9 cellular contexts compared by ENCODE assay signal in the genomic region with DNA sequence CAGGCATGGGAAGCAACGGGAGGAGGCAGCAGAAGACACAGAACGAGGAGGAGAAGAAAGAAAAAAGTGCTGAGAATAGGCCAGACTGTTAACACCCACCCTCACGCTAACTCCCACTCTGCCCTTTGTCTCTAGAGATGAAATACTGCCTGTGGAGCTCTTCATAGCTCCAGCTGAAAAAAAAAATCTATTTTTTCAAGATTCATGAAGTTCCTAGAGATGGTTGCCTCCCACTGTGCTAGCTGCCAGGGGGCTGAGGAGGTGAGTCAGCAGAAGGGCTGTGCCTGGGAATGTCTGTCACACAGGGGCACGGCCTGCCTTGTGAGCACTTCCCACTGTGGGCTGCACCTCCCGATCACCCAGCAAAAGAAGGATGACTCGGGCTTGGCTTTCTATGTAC. TPM values are rescaled to one million over a fixed set of nuclear protein-coding genes. Genes with fewer than 3 reads are reported as not detected.
DNase-seq lines count a peak whose midpoint lies in the region; ATAC-seq and TF ChIP-seq lines count a peak whose summit lies in the region.
"Had no signal": no experiment of that assay in that cellular context is flagged by ENCODE, and none has a peak within 500 bp of the region (broad histone marks: within the 10 kb centered on the region; RNA-seq: fewer than 3 reads in every experiment).

No MANE protein-coding gene starts in this region.

- peak overlapping the region in 40 of 59 donors; percentile 0 to 46 (median 24) for H3K4me3 ChIP-seq in dorsolateral prefrontal cortex

- CTCF ChIA-PET in activated naive CD4-positive, alpha-beta T cell treated with anti-CD3 and anti-CD28 coated beads, Interleukin-2, amount 10 ng/mL, durations not matched to agents 7 days and 5 days (lab: Charles Lee): no interaction called here
- CTCF ChIA-PET in activated CD8-positive, alpha-beta memory T cell treated with anti-CD3 and anti-CD28 coated beads, Interleukin-2, amount 10 ng/mL, durations not matched to agents 7 days and 5 days (lab: Charles Lee): interaction anchor here (1.2 kb wide), 1 partner anchor 29 kb away, joined by 3 read pairs; no protein-coding TSS in a partner anchor

- no peak for DNase-seq in activated naive CD4-positive, alpha-beta T cell treated with anti-CD3 and anti-CD28 coated beads, Interleukin-2, amount 50 U/mL, for 72 hours (ENCODE audit: low spot score in 2 of 2)
- DNase-seq in activated naive CD4-positive, alpha-beta T cell treated with anti-CD3 and anti-CD28 coated beads, Interleukin-2, amount 10 ng/mL, durations not matched to agents 7 days and 5 days: no peak
- DNase-seq in dorsolateral prefrontal cortex: peak in 8 of 10 donors; percentile 43 to 87 (median 70)
- DNase-seq in medulla oblongata (ENCODE audit: extremely low spot score): peak; percentile 54
- peak; percentile 61 for DNase-seq in ureter (ENCODE audit: low spot score)
- DNase-seq in activated T-cell treated with anti-CD3 and anti-CD28 coated beads for 4 hours: no peak
- no peak for DNase-seq in activated CD8-positive, alpha-beta memory T cell treated with anti-CD3 and anti-CD28 coated beads, Interleukin-2, amount 10 ng/mL, durations not matched to agents 7 days and 5 days
- DNase-seq in stimulated activated CD4-positive, alpha-beta T cell treated with anti-CD3 and anti-CD28 coated beads, Interleukin-2, amount 100 ng/mL, for 24 hours: no peak
- DNase-seq: activated B cell treated with CpG ODN at 0.5 μM for 24 hours had no signal

- no peak for ATAC-seq in activated naive CD4-positive, alpha-beta T cell treated with anti-CD3 and anti-CD28 coated beads, Interleukin-2, amount 50 U/mL, for 72 hours
- ATAC-seq in activated CD8-positive, alpha-beta memory T cell treated with anti-CD3 and anti-CD28 coated beads, Interleukin-2, amount 10 ng/mL, durations not matched to agents 7 days and 5 days: no peak

- peak overlapping the region; percentile 50 to 73 for H3K27ac Mint-ChIP-seq in activated naive CD4-positive, alpha-beta T cell treated with anti-CD3 and anti-CD28 coated beads, Interleukin-2, amount 50 U/mL, for 72 hours
- H3K27ac Mint-ChIP-seq in activated naive CD4-positive, alpha-beta T cell treated with anti-CD3 and anti-CD28 coated beads, Interleukin-2, amount 10 ng/mL, durations not matched to agents 7 days and 5 days: no peak overlapping the region
- no peak overlapping the region for H3K27ac Mint-ChIP-seq in activated CD8-positive, alpha-beta memory T cell treated with anti-CD3 and anti-CD28 coated beads, Interleukin-2, amount 10 ng/mL, durations not matched to agents 7 days and 5 days
- H3K27ac Mint-ChIP-seq: activated B cell treated with CpG ODN at 0.5 μM for 24 hours had no signal

- H3K4me3 Mint-ChIP-seq in activated naive CD4-positive, alpha-beta T cell treated with anti-CD3 and anti-CD28 coated beads, Interleukin-2, amount 10 ng/mL, durations not matched to agents 7 days and 5 days: no peak overlapping the region
- no peak overlapping the region for H3K4me3 Mint-ChIP-seq in activated CD8-positive, alpha-beta memory T cell treated with anti-CD3 and anti-CD28 coated beads, Interleukin-2, amount 10 ng/mL, durations not matched to agents 7 days and 5 days
- H3K4me3 Mint-ChIP-seq: activated B cell treated with CpG ODN at 0.5 μM for 24 hours had no signal

- H3K27me3 Mint-ChIP-seq in activated naive CD4-positive, alpha-beta T cell treated with anti-CD3 and anti-CD28 coated beads, Interleukin-2, amount 10 ng/mL, durations not matched to agents 7 days and 5 days: no peaks in the 10 kb centered on the region
- no peaks in the 10 kb centered on the region for H3K27me3 Mint-ChIP-seq in activated CD8-positive, alpha-beta memory T cell treated with anti-CD3 and anti-CD28 coated beads, Interleukin-2, amount 10 ng/mL, durations not matched to agents 7 days and 5 days
- H3K27me3 Mint-ChIP-seq: activated B cell treated with CpG ODN at 0.5 μM for 24 hours had no signal

- H3K9me3 Mint-ChIP-seq in activated naive CD4-positive, alpha-beta T cell treated with anti-CD3 and anti-CD28 coated beads, Interleukin-2, amount 50 U/mL, for 72 hours: no peaks in the 10 kb centered on the region
- no peaks in the 10 kb centered on the region for H3K9me3 Mint-ChIP-seq in activated naive CD4-positive, alpha-beta T cell treated with anti-CD3 and anti-CD28 coated beads, Interleukin-2, amount 10 ng/mL, durations not matched to agents 7 days and 5 days
- no peaks in the 10 kb centered on the region for H3K9me3 Mint-ChIP-seq in activated CD8-positive, alpha-beta memory T cell treated with anti-CD3 and anti-CD28 coated beads, Interleukin-2, amount 10 ng/mL, durations not matched to agents 7 days and 5 days (ENCODE audit: low read depth)
- H3K9me3 Mint-ChIP-seq: activated B cell treated with CpG ODN at 0.5 μM for 24 hours had no signal

- intact Hi-C loops in dorsolateral prefrontal cortex (cut with DNase I): loop anchor here in 1 of 2 donors (2.0 to 5.0 kb wide), 2 partner anchors 26 to 65 kb away; no protein-coding TSS in a partner anchor

- H3K27ac ChIP-seq in dorsolateral prefrontal cortex: peak overlapping the region; percentile 71 to 98 (median 91)

- peaks cover 11% of the 10 kb centered on the region for H3K4me1 Mint-ChIP-seq in activated naive CD4-positive, alpha-beta T cell treated with anti-CD3 and anti-CD28 coated beads, Interleukin-2, amount 10 ng/mL, durations not matched to agents 7 days and 5 days
- H3K4me1 Mint-ChIP-seq in activated CD8-positive, alpha-beta memory T cell treated with anti-CD3 and anti-CD28 coated beads, Interleukin-2, amount 10 ng/mL, durations not matched to agents 7 days and 5 days: peaks cover 16% of the 10 kb centered on the region

- peak in 1 of 56 donors; percentile 24 for TF ChIP-seq CTCF in dorsolateral prefrontal cortex (IDR thresholded peaks at IDR 0.05 in 54 of 56, conservative IDR thresholded peaks at IDR 0.05 in 2 of 56; ENCODE audit: low read depth in 1 of 56, partially characterized antibody in 56 of 56)

- peaks cover 0 to 4% of the 10 kb centered on the region in 2 donors for H3K36me3 Mint-ChIP-seq in activated naive CD4-positive, alpha-beta T cell treated with anti-CD3 and anti-CD28 coated beads, Interleukin-2, amount 50 U/mL, for 72 hours
- H3K36me3 Mint-ChIP-seq in activated naive CD4-positive, alpha-beta T cell treated with anti-CD3 and anti-CD28 coated beads, Interleukin-2, amount 10 ng/mL, durations not matched to agents 7 days and 5 days: peaks cover 29% of the 10 kb centered on the region
- peaks cover 20% of the 10 kb centered on the region for H3K36me3 Mint-ChIP-seq in activated CD8-positive, alpha-beta memory T cell treated with anti-CD3 and anti-CD28 coated beads, Interleukin-2, amount 10 ng/mL, durations not matched to agents 7 days and 5 days

- no peaks in the 10 kb centered on the region for H3K27me3 ChIP-seq in dorsolateral prefrontal cortex

RNA-seq across cellular contexts. Expression of gene FSCN1, which starts 44.3 kb away (rescaled TPM):
- total RNA-seq in activated naive CD4-positive, alpha-beta T cell treated with anti-CD3 and anti-CD28 coated beads, Interleukin-2, amount 50 U/mL, for 72 hours: 10 to 100 TPM in 1 of 2 donors, 1 to 10 TPM in 1; 3.6 to 91.9 TPM
- total RNA-seq in dorsolateral prefrontal cortex (100 to 1,000 TPM in 118 of 120 experiments, 10 to 100 TPM in 2; 87.7 to 275 (median 145) TPM), ureter (30.1 TPM)
- 1 to 10 TPM; 4.4 to 6.2 TPM for total RNA-seq in activated CD8-positive, alpha-beta memory T cell treated with anti-CD3 and anti-CD28 coated beads, Interleukin-2, amount 10 ng/mL, durations not matched to agents 7 days and 5 days

Comparison
In these comparisons a context has a peak if more than half of its experiments do, and no peak if none do; other contexts are left out.
1. H3K27ac Mint-ChIP-seq: peak in activated naive CD4-positive, alpha-beta T cell treated with anti-CD3 and anti-CD28 coated beads, Interleukin-2, amount 50 U/mL, for 72 hours (2 of 2); none in activated naive CD4-positive, alpha-beta T cell treated with anti-CD3 and anti-CD28 coated beads, Interleukin-2, amount 10 ng/mL, durations not matched to agents 7 days and 5 days (single experiment) and activated CD8-positive, alpha-beta memory T cell treated with anti-CD3 and anti-CD28 coated beads, Interleukin-2, amount 10 ng/mL, durations not matched to agents 7 days and 5 days (single experiment).
2. DNase-seq: peak in dorsolateral prefrontal cortex (8 of 10), medulla oblongata (single experiment) and ureter (single experiment); none in activated naive CD4-positive, alpha-beta T cell treated with anti-CD3 and anti-CD28 coated beads, Interleukin-2, amount 50 U/mL, for 72 hours (0 of 2), activated naive CD4-positive, alpha-beta T cell treated with anti-CD3 and anti-CD28 coated beads, Interleukin-2, amount 10 ng/mL, durations not matched to agents 7 days and 5 days (single experiment), activated T-cell treated with anti-CD3 and anti-CD28 coated beads for 4 hours (single experiment), activated CD8-positive, alpha-beta memory T cell treated with anti-CD3 and anti-CD28 coated beads, Interleukin-2, amount 10 ng/mL, durations not matched to agents 7 days and 5 days (single experiment) and stimulated activated CD4-positive, alpha-beta T cell treated with anti-CD3 and anti-CD28 coated beads, Interleukin-2, amount 100 ng/mL, for 24 hours (0 of 2).